Comparison of ENCODE assay signal across 8 cellular contexts in the genomic region with DNA sequence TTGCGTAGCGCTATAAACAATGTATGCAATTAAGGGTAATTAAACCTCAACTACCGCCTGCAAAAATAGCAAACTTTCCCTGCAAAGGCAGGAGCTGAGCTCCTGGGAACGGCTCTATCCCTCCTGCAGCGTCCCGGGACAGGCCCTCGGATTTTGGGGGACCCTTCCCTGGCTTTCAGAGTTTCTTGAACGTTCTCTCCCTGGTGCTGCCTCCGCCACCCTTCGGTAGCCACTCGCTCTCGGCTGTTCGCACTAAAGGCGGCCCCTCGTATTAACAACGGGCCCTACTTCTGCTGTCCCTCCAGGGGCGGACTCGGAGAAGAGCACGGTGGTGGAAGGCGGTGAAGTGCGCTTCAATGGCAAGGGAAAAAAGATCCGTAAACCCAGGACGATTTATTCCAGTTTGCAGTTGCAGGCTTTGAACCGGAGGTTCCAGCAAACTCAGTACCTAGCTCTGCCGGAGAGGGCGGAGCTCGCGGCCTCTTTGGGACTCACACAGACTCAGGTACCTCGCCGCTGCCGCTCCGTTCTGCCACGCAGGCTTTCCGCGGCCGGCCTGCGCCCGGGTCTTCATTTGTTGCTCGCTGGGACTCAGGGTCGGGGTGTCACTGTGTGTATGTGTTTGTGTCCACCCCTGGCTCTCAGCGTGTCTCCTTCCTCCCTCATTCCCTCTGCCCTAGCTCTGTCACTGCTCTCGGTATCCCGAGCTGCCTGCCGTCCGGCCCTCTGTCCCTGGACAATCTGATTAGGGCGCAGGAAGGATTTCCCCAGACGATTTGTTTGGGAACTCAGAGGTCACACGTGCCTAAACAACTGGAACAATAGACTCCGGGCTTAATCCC. TPM values are rescaled to one million over a fixed set of nuclear protein-coding genes. Genes with fewer than 3 reads are reported as not detected.
DNase-seq lines count a peak whose midpoint lies in the region; ATAC-seq, FAIRE-seq and TF ChIP-seq lines count a peak whose summit lies in the region.

No MANE protein-coding gene starts in this region.

- H3K36me3 ChIP-seq in adipocyte (ENCODE audit: control insufficient read depth, insufficient read depth, low read length, severe bottlenecking) (no peaks in the 10 kb centered on the region), HepG2 (replicated peaks in 1 of 2; ENCODE audit: control insufficient read depth in 1 of 2, insufficient read depth in 2 of 2, low read length in 2 of 2) (no peaks in the 10 kb centered on the region)

- POLR2A ChIA-PET in HepG2 (lab: Yijun Ruan, JAX), result interaction anchor here (0.8 to 4.9 kb wide), 5 partner anchors 9 to 34 kb away, joined by 3 to 42 read pairs (median 5); a partner anchor contains a TSS

- intact Hi-C loops in HepG2 (cut with micrococcal nuclease; ENCODE audit: unreplicated experiment), result loop anchor here (5.0 kb wide), 1 partner anchor 34 kb away; no protein-coding TSS in a partner anchor

- TF ChIP-seq POLR2A in HepG2 (IDR thresholded peaks at IDR 0.05; ENCODE audit: insufficient read depth in 1 of 2, low read depth in 2 of 2, low read length in 2 of 2), result no peak

- H3K4me3 ChIP-seq in adipocyte (ENCODE audit: low read length) (no peak overlapping the region), HepG2 (replicated peaks in 1 of 3; ENCODE audit: insufficient read depth in 1 of 3, low read depth in 2 of 3, low read length in 3 of 3) (peak overlapping the region; percentile 60 to 82 (median 64))

- peaks cover 90% of the 10 kb centered on the region for H3K27me3 ChIP-seq in adipocyte (replicated peaks; ENCODE audit: control insufficient read depth, insufficient read depth, low read length)
- H3K27me3 ChIP-seq in HepG2 (ENCODE audit: control insufficient read depth in 1 of 2, insufficient read depth in 2 of 2, low read length in 2 of 2), result peaks cover 20 to 94% of the 10 kb centered on the region in 2 experiments; a peak in 4 of 5 replicates

- in situ Hi-C loops in HepG2 (cut with HindIII; ENCODE audit: extremely low pct_ligation_motif_present, low pct_unique_long_range_greater_than_20kb), result no loop called here

- peak; percentile 54 for ATAC-seq in HepG2
- no peak for ATAC-seq in HG03025 (IDR thresholded peaks at IDR 0.05; ENCODE audit: low FRiP score, unreplicated experiment)

- H3K27ac ChIP-seq in HepG2 (ENCODE audit: extremely low read length, insufficient read depth, low read length), result no peak overlapping the region

- TF ChIP-seq EP300 in HepG2 (IDR thresholded peaks at IDR 0.05; ENCODE audit: low read depth in 2 of 2, low read length in 2 of 2), result no peak
- TF ChIP-seq EP300 in HepG2 (CRISPR knock-in tag; IDR thresholded peaks at IDR 0.05; ENCODE audit: borderline replicate concordance), result no peak

- DNase-seq in SHP77 (lab: John Stamatoyannopoulos, UW), result peak; percentile 10 to 48
- no peak for DNase-seq in SHP77 treated with DMSO at 0.1 percent for 48 hours (lab: John Stamatoyannopoulos, UW)
- peak; percentile 56 for DNase-seq in NCI-H748 treated with DMSO at 0.1 percent for 48 hours (lab: John Stamatoyannopoulos, UW)
- peak; percentile 54 for DNase-seq in adipocyte (ENCODE audit: low read depth)
- DNase-seq in HepG2 (ENCODE audit: low spot score), result peak; percentile 55
- DNase-seq in NCI-H2196 treated with DMSO at 0.1 percent for 48 hours (lab: John Stamatoyannopoulos, UW; ENCODE audit: unreplicated experiment), result no peak
- DNase-seq in CD1c-positive myeloid dendritic cell (ENCODE audit: extremely low spot score), result no peak

- H3K4me1 ChIP-seq in adipocyte (ENCODE audit: control insufficient read depth, insufficient read depth, low read length) (peaks cover 11% of the 10 kb centered on the region), HepG2 (ENCODE audit: insufficient read depth, low read length) (peaks cover 75% of the 10 kb centered on the region)

- TF ChIP-seq RAD21 in HepG2 (CRISPR knock-in tag; IDR thresholded peaks at IDR 0.05), result no peak

- no peak overlapping the region for H3K9ac ChIP-seq in adipocyte (ENCODE audit: low read length)
- H3K9ac ChIP-seq in HepG2 (ENCODE audit: insufficient read depth, low read depth, low read length), result peak overlapping the region; percentile 7

- H2AFZ ChIP-seq in HepG2 (ENCODE audit: low read length), result no peak overlapping the region

- H3K4me2 ChIP-seq in HepG2 (ENCODE audit: low read depth, low read length), result peak overlapping the region; percentile 98

- peaks cover 3% of the 10 kb centered on the region; the same call in 1 of the 2 replicates for H4K20me1 ChIP-seq in HepG2 (ENCODE audit: insufficient read depth, low read length)

- no TSS peak for BruUV-seq in HepG2 (replicated peaks; lab: Mats Ljungman, UMichigan)

- FAIRE-seq in HepG2 (lab: Jason Lieb, UNC), result peak; percentile 56

- 7% methylated on average over 49 of the region's 49 CpGs for WGBS in HepG2 (ENCODE audit: low lambda C conversion rate)

- peak; percentile 34 for TF ChIP-seq CTCF in HepG2 (CRISPR knock-in tag; IDR thresholded peaks at IDR 0.05)

- peaks cover 3% of the 10 kb centered on the region for H3K9me3 ChIP-seq in adipocyte (ENCODE audit: control insufficient read depth, low read length)
- no peaks in the 10 kb centered on the region for H3K9me3 ChIP-seq in HepG2 (ENCODE audit: low read length)

- CTCF ChIA-PET in HepG2 (lab: Yijun Ruan, JAX; ENCODE audit: low intra/inter-chr PET ratio, low total read pairs), result interaction anchor here (0.9 kb wide), 1 partner anchor 17 kb away, joined by 3 read pairs; no protein-coding TSS in a partner anchor

- H3K79me2 ChIP-seq in HepG2 (ENCODE audit: insufficient read depth, low read length), result no peaks in the 10 kb centered on the region

TF ChIP-seq in HepG2, 621 proteins besides CTCF, POLR2A, EP300 and RAD21 (continues in another document):
- TF ChIP-seq BHLHE40 (IDR thresholded peaks at IDR 0.05; ENCODE audit: low read length) (0 out of 2 replicates have a peak, but pooled peaks have one; percentile 11), BORCS8-MEF2B (CRISPR knock-in tag; IDR thresholded peaks at IDR 0.05) (peak; percentile 56; the same call in 1 of the 2 replicates), SP5 (CRISPR knock-in tag; IDR thresholded peaks at IDR 0.05; ENCODE audit: borderline replicate concordance, low read depth) (0 out of 2 replicates have a peak, but pooled peaks have one; percentile 35), ZNF225 (CRISPR knock-in tag; IDR thresholded peaks at IDR 0.05) (no peak), ZFX (CRISPR knock-in tag; IDR thresholded peaks at IDR 0.05; ENCODE audit: low read depth) (peak; percentile 22; the same call in 1 of the 2 replicates)

RNA-seq across cellular contexts. Expression of a gene that starts 1.3 kb away (rescaled TPM):
- 0.18 TPM in 1 of 2 replicates, not detected in the other for total RNA-seq in HepG2 (2016; rRNA removed; fragmentation: Illumina TruSeq; extraction: Trizol)
- total RNA-seq in HepG2 (2016; cell fraction: cytosol; rRNA removed; fragmentation: Illumina TruSeq; extraction: Trizol; ENCODE audit: low read depth), result not detected in 2 replicates
- total RNA-seq in HepG2 (2016; cell fraction: insoluble cytoplasmic fraction; rRNA removed; fragmentation: Illumina TruSeq; extraction: Trizol), result 0.13 and 0.52 TPM in 2 replicates
- total RNA-seq in HepG2 (2016; cell fraction: membrane; rRNA removed; fragmentation: Illumina TruSeq; extraction: Trizol), result 0.09 TPM in 1 of 2 replicates, not detected in the other
- total RNA-seq in HepG2 (2016; cell fraction: nucleus; rRNA removed; fragmentation: Illumina TruSeq; extraction: Trizol), result 0.25 and 0.37 TPM in 2 replicates
- polyA plus RNA-seq in HepG2 (2011; rRNA removed), result 0.69 and 0.86 TPM in 2 replicates
- 0.40 and 0.47 TPM in 2 replicates for polyA plus RNA-seq in HepG2 (2011; cell fraction: cytosol; rRNA removed)
- polyA plus RNA-seq in HepG2 (2011; cell fraction: nucleus; rRNA removed), result 3.0 and 3.7 TPM in 2 replicates
- 0.32 and 0.51 TPM in 2 replicates for polyA plus RNA-seq in HepG2 (2012)
- 0.19 TPM in 1 of 2 replicates, not detected in the other for polyA plus RNA-seq in HepG2 (2016; cell fraction: cytosol; fragmentation: Illumina TruSeq; extraction: Trizol; ENCODE audit: low read depth)
- polyA plus RNA-seq in HepG2 (2016; cell fraction: insoluble cytoplasmic fraction; fragmentation: Illumina TruSeq; extraction: Trizol; ENCODE audit: low read depth), result 0.27 and 0.41 TPM in 2 replicates
- 0.09 and 0.16 TPM in 2 replicates for polyA plus RNA-seq in HepG2 (2016; cell fraction: membrane; fragmentation: Illumina TruSeq; extraction: Trizol; ENCODE audit: low read depth)
- polyA plus RNA-seq in HepG2 (2016; cell fraction: nucleus; fragmentation: Illumina TruSeq; extraction: Trizol; ENCODE audit: insufficient read depth, low read depth), result 0.94 TPM in 1 of 2 replicates, not detected in the other
- 0.89 and 1.8 TPM in 2 replicates for polyA minus RNA-seq in HepG2 (2011; rRNA and poly(A)+ RNA removed; ENCODE audit: low replicate concordance)
- polyA minus RNA-seq in HepG2 (2011; cell fraction: cytosol; rRNA and poly(A)+ RNA removed), result 0.40 and 1.1 TPM in 2 replicates
- 1.8 and 2.2 TPM in 2 replicates for polyA minus RNA-seq in HepG2 (2011; cell fraction: nucleus; rRNA and poly(A)+ RNA removed)

RNA-seq across cellular contexts. Expression of a gene that starts 16.1 kb away (rescaled TPM):
- 0.15 TPM in 1 of 2 replicates, not detected in the other for total RNA-seq in HepG2 (2016; rRNA removed; fragmentation: Illumina TruSeq; extraction: Trizol)
- 0.09 TPM in 1 of 2 replicates, not detected in the other for total RNA-seq in HepG2 (2016; cell fraction: cytosol; rRNA removed; fragmentation: Illumina TruSeq; extraction: Trizol; ENCODE audit: low read depth)
- total RNA-seq in HepG2 (2016; cell fraction: insoluble cytoplasmic fraction; rRNA removed; fragmentation: Illumina TruSeq; extraction: Trizol), result 0.09 TPM in 1 of 2 replicates, not detected in the other
- total RNA-seq in HepG2 (2016; cell fraction: membrane; rRNA removed; fragmentation: Illumina TruSeq; extraction: Trizol), result 0.06 and 0.17 TPM in 2 replicates
- total RNA-seq in HepG2 (2016; cell fraction: nucleus; rRNA removed; fragmentation: Illumina TruSeq; extraction: Trizol), result not detected in 2 replicates
- 0.07 TPM in 2 replicates for polyA plus RNA-seq in HepG2 (2011; rRNA removed)
- 0.04 and 0.05 TPM in 2 replicates for polyA plus RNA-seq in HepG2 (2011; cell fraction: cytosol; rRNA removed)
- polyA plus RNA-seq in HepG2 (2011; cell fraction: nucleus; rRNA removed), result 0.29 and 0.59 TPM in 2 replicates
- 0.17 and 0.25 TPM in 2 replicates for polyA plus RNA-seq in HepG2 (2012)
- 0.07 and 0.12 TPM in 2 replicates for polyA plus RNA-seq in HepG2 (2016; cell fraction: cytosol; fragmentation: Illumina TruSeq; extraction: Trizol; ENCODE audit: low read depth)
- polyA plus RNA-seq in HepG2 (2016; cell fraction: insoluble cytoplasmic fraction; fragmentation: Illumina TruSeq; extraction: Trizol; ENCODE audit: low read depth), result 0.25 and 0.37 TPM in 2 replicates
- polyA plus RNA-seq in HepG2 (2016; cell fraction: membrane; fragmentation: Illumina TruSeq; extraction: Trizol; ENCODE audit: low read depth), result 0.21 and 0.24 TPM in 2 replicates
- 0.36 and 0.59 TPM in 2 replicates for polyA plus RNA-seq in HepG2 (2016; cell fraction: nucleus; fragmentation: Illumina TruSeq; extraction: Trizol; ENCODE audit: insufficient read depth, low read depth)
- polyA minus RNA-seq in HepG2 (2011; rRNA and poly(A)+ RNA removed; ENCODE audit: low replicate concordance), result 0.07 and 0.10 TPM in 2 replicates
- 0.20 and 0.44 TPM in 2 replicates for polyA minus RNA-seq in HepG2 (2011; cell fraction: cytosol; rRNA and poly(A)+ RNA removed)
- polyA minus RNA-seq in HepG2 (2011; cell fraction: nucleus; rRNA and poly(A)+ RNA removed), result not detected in 2 replicates

Comparison
In these comparisons a context has a peak if more than half of its experiments do, and no peak if none do; other contexts are left out.
1. DNase-seq: peak in SHP77 (2 of 2), NCI-H748 treated with DMSO at 0.1 percent for 48 hours (single experiment), adipocyte (single experiment) and HepG2 (single experiment); none in SHP77 treated with DMSO at 0.1 percent for 48 hours (single experiment), NCI-H2196 treated with DMSO at 0.1 percent for 48 hours (single experiment) and CD1c-positive myeloid dendritic cell (single experiment).